ENCODE assay signal across 18 cellular contexts in the genomic region with DNA sequence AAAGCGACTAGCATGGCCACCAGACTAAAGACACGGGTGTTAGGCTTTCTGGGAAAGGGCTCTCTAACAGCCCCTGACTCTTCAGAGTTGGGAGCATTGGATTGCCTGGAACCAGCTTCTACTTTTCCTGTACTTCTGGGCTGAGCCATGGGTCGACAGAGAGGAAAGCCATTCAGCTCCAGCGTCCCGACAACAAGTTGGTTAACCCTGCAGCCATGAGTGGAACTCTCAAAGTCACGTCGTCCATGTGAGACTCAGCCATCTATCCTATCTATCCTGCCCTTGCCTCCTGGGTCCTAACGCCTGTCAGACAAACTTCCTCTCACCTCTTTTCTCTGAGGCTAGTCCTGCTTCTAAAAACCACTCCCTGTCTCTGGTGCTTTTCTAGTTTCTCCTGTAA. TPM values are rescaled to one million over a fixed set of nuclear protein-coding genes. Genes with fewer than 3 reads are reported as not detected.
DNase-seq lines count a peak whose midpoint lies in the region; ATAC-seq and TF ChIP-seq lines count a peak whose summit lies in the region.
"Had no signal": no experiment of that assay in that cellular context is flagged by ENCODE, and none has a peak within 500 bp of the region (broad histone marks: within the 10 kb centered on the region; RNA-seq: fewer than 3 reads in every experiment).

No MANE protein-coding gene starts in this region.

- H3K27ac ChIP-seq in substantia nigra (ENCODE audit: low read depth, low read length, poor library complexity, severe bottlenecking) = no peak overlapping the region
- H3K27ac ChIP-seq: A549, ascending aorta, C4-2B, Peyer's patch, sigmoid colon had no signal

- peak; percentile 31 for DNase-seq in activated CD4-positive, alpha-beta T cell treated with anti-CD3 and anti-CD28 coated beads, Interleukin-2, amount 10 ng/mL, durations not matched to agents 7 days and 5 days
- DNase-seq in activated CD4-positive, alpha-beta T cell treated with anti-CD3 and anti-CD28 coated beads for 4 hours = no peak
- DNase-seq in T-helper 17 cell = no peak
- DNase-seq in stimulated activated CD8-positive, alpha-beta memory T cell treated with anti-CD3 and anti-CD28 coated beads, Interleukin-15, amount 100 ng/mL, for 48 hours (ENCODE audit: low read depth in 2 of 2) = peak; percentile 5 to 8
- no peak for DNase-seq in substantia nigra (lab: John Stamatoyannopoulos, UW)
- DNase-seq: DMS79 treated with DMSO at 0.1 percent for 48 hours, midbrain, NCI-H1092, NCI-H69, nucleus accumbens, sigmoid colon had no signal

- peaks cover 18% of the 10 kb centered on the region for H3K27me3 Mint-ChIP-seq in activated CD4-positive, alpha-beta T cell treated with anti-CD3 and anti-CD28 coated beads, Interleukin-2, amount 10 ng/mL, durations not matched to agents 7 days and 5 days
- H3K27me3 Mint-ChIP-seq in T-helper 17 cell = peaks cover 15% of the 10 kb centered on the region
- peaks cover 5% of the 10 kb centered on the region for H3K27me3 Mint-ChIP-seq in activated naive CD4-positive, alpha-beta T cell treated with anti-CD3 and anti-CD28 coated beads, Interleukin-2, amount 50 U/mL, for 24 hours

- peaks cover 37% of the 10 kb centered on the region for H3K4me1 Mint-ChIP-seq in activated CD4-positive, alpha-beta T cell treated with anti-CD3 and anti-CD28 coated beads, Interleukin-2, amount 10 ng/mL, durations not matched to agents 7 days and 5 days
- H3K4me1 Mint-ChIP-seq in T-helper 17 cell = peaks cover 19% of the 10 kb centered on the region
- H3K4me1 Mint-ChIP-seq in activated naive CD4-positive, alpha-beta T cell treated with anti-CD3 and anti-CD28 coated beads, Interleukin-2, amount 50 U/mL, for 24 hours = peaks cover 17% of the 10 kb centered on the region

- peak overlapping the region; percentile 57 for H3K4me3 Mint-ChIP-seq in activated CD4-positive, alpha-beta T cell treated with anti-CD3 and anti-CD28 coated beads, Interleukin-2, amount 10 ng/mL, durations not matched to agents 7 days and 5 days
- peak overlapping the region; percentile 43 for H3K4me3 Mint-ChIP-seq in T-helper 17 cell
- H3K4me3 Mint-ChIP-seq in activated naive CD4-positive, alpha-beta T cell treated with anti-CD3 and anti-CD28 coated beads, Interleukin-2, amount 50 U/mL, for 24 hours = peak overlapping the region; percentile 65

- CTCF ChIA-PET in activated CD4-positive, alpha-beta T cell treated with anti-CD3 and anti-CD28 coated beads, Interleukin-2, amount 10 ng/mL, durations not matched to agents 7 days and 5 days (lab: Charles Lee) = interaction anchor here (1.3 kb wide), 1 partner anchor 17 kb away, joined by 3 read pairs; no protein-coding TSS in a partner anchor

- peaks cover 3% of the 10 kb centered on the region for H3K36me3 Mint-ChIP-seq in activated CD4-positive, alpha-beta T cell treated with anti-CD3 and anti-CD28 coated beads, Interleukin-2, amount 10 ng/mL, durations not matched to agents 7 days and 5 days (ENCODE audit: low read depth)
- H3K36me3 Mint-ChIP-seq in T-helper 17 cell (ENCODE audit: low read depth) = no peaks in the 10 kb centered on the region
- H3K36me3 Mint-ChIP-seq in activated naive CD4-positive, alpha-beta T cell treated with anti-CD3 and anti-CD28 coated beads, Interleukin-2, amount 50 U/mL, for 24 hours = no peaks in the 10 kb centered on the region

- peaks cover 4% of the 10 kb centered on the region for H3K9me3 Mint-ChIP-seq in activated CD4-positive, alpha-beta T cell treated with anti-CD3 and anti-CD28 coated beads, Interleukin-2, amount 10 ng/mL, durations not matched to agents 7 days and 5 days
- no peaks in the 10 kb centered on the region for H3K9me3 Mint-ChIP-seq in activated naive CD4-positive, alpha-beta T cell treated with anti-CD3 and anti-CD28 coated beads, Interleukin-2, amount 50 U/mL, for 24 hours

- peak overlapping the region; percentile 75 for H3K27ac Mint-ChIP-seq in activated CD4-positive, alpha-beta T cell treated with anti-CD3 and anti-CD28 coated beads, Interleukin-2, amount 10 ng/mL, durations not matched to agents 7 days and 5 days
- H3K27ac Mint-ChIP-seq in T-helper 17 cell = peak overlapping the region; percentile 12
- H3K27ac Mint-ChIP-seq in activated naive CD4-positive, alpha-beta T cell treated with anti-CD3 and anti-CD28 coated beads, Interleukin-2, amount 50 U/mL, for 24 hours = no peak overlapping the region

- H3K9me3 ChIP-seq in T-helper 17 cell (ENCODE audit: control insufficient read depth, low read length, poor library complexity, severe bottlenecking) = no peaks in the 10 kb centered on the region
- H3K9me3 ChIP-seq: A549, ascending aorta, Peyer's patch had no signal

- POLR2A ChIA-PET in activated CD4-positive, alpha-beta T cell treated with anti-CD3 and anti-CD28 coated beads, Interleukin-2, amount 10 ng/mL, durations not matched to agents 7 days and 5 days (lab: Charles Lee) = interaction anchor here (0.9 kb wide), 1 partner anchor 32 kb away, joined by 3 read pairs; the partner anchor contains the start of gene TBC1D5

- ATAC-seq in T-helper 17 cell (no peak), SK-N-SH treated with all-trans-retinoic acid at 6 μM for 48 hours (no peak), HG03460 (IDR thresholded peaks at IDR 0.05; ENCODE audit: unreplicated experiment) (no peak)
- ATAC-seq: A549 had no signal

TF ChIP-seq in SK-N-SH treated with all-trans-retinoic acid at 6 μM for 48 hours, 23 proteins besides CTCF, POLR2A, EP300 and RAD21:
- TF ChIP-seq CREB5 (CRISPR knock-in tag; IDR thresholded peaks at IDR 0.05; ENCODE audit: low read depth) (no peak), ZNF70 (CRISPR knock-in tag; IDR thresholded peaks at IDR 0.05) (no peak), ZFP30 (CRISPR knock-in tag; IDR thresholded peaks at IDR 0.05) (no peak), TCF4 (CRISPR knock-in tag; IDR thresholded peaks at IDR 0.05; ENCODE audit: borderline replicate concordance) (no peak), RARB (CRISPR knock-in tag; IDR thresholded peaks at IDR 0.05) (no peak), CSDC2 (CRISPR knock-in tag; IDR thresholded peaks at IDR 0.05) (no peak), GLIS3 (CRISPR knock-in tag; IDR thresholded peaks at IDR 0.05) (no peak), ZFP3 (CRISPR knock-in tag; IDR thresholded peaks at IDR 0.05) (no peak), SNAI2 (CRISPR knock-in tag; IDR thresholded peaks at IDR 0.05) (no peak), ZNF565 (CRISPR knock-in tag; conservative IDR thresholded peaks at IDR 0.05; ENCODE audit: low read depth) (no peak)
- TF ChIP-seq, protein P1, sequence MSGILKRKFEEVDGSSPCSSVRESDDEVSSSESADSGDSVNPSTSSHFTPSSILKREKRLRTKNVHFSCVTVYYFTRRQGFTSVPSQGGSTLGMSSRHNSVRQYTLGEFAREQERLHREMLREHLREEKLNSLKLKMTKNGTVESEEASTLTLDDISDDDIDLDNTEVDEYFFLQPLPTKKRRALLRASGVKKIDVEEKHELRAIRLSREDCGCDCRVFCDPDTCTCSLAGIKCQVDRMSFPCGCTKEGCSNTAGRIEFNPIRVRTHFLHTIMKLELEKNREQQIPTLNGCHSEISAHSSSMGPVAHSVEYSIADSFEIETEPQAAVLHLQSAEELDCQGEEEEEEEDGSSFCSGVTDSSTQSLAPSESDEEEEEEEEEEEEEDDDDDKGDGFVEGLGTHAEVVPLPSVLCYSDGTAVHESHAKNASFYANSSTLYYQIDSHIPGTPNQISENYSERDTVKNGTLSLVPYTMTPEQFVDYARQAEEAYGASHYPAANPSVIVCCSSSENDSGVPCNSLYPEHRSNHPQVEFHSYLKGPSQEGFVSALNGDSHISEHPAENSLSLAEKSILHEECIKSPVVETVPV (CRISPR knock-in tag; IDR thresholded peaks at IDR 0.05) = no peak

RNA-seq across cellular contexts. Expression of gene TBC1D5, which starts 32.6 kb away (rescaled TPM):
- 10 to 100 TPM; 48.4 to 55.2 TPM for total RNA-seq in activated CD4-positive, alpha-beta T cell treated with anti-CD3 and anti-CD28 coated beads, Interleukin-2, amount 10 ng/mL, durations not matched to agents 7 days and 5 days
- total RNA-seq in T-helper 17 cell = 10 to 100 TPM; 53.7 to 58.4 TPM

Comparison
In these comparisons a context has a peak if more than half of its experiments do, and no peak if none do; other contexts are left out.
1. DNase-seq: peak in activated CD4-positive, alpha-beta T cell treated with anti-CD3 and anti-CD28 coated beads, Interleukin-2, amount 10 ng/mL, durations not matched to agents 7 days and 5 days (single experiment) and stimulated activated CD8-positive, alpha-beta memory T cell treated with anti-CD3 and anti-CD28 coated beads, Interleukin-15, amount 100 ng/mL, for 48 hours (2 of 2); none in activated CD4-positive, alpha-beta T cell treated with anti-CD3 and anti-CD28 coated beads for 4 hours (0 of 2), T-helper 17 cell (0 of 3) and substantia nigra (0 of 49).
2. Peak in every context shown above with its lines, with median percentiles within 50 percentile points of each other: H3K4me3 Mint-ChIP-seq.